In the genomic region with DNA sequence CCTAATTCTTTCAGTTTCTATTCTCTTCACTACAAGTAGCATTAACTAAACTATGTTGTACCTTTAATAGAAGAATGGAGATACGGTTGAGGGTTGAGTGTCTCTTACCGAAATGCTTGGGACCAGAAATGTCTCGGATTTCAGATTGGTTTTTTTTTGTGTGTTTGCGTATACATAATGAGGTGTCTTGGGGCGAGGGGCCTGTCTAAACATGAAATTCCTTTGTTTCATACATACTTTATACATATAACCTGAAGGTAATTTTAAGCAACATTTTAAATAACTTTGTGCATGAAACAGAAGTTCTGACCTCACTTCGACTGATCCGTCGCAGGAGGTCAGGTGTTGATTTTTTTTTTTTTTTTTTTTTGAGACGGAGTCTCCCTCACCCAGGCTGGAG, we compare ENCODE assay signal across 18 cellular contexts. TPM values are rescaled to one million over a fixed set of nuclear protein-coding genes. Genes with fewer than 3 reads are reported as not detected.
"Had no signal": no experiment of that assay in that cellular context is flagged by ENCODE, and none has a peak within 500 bp of the region (broad histone marks: within the 10 kb centered on the region; RNA-seq: fewer than 3 reads in every experiment).

No MANE protein-coding gene starts in this region.

- H3K27me3 Mint-ChIP-seq: activated B cell treated with CpG ODN at 0.5 μM for 24 hours, naive B cell, T-helper 17 cell had no signal

- H3K9me3 Mint-ChIP-seq: activated B cell treated with CpG ODN at 0.5 μM for 24 hours, naive B cell had no signal

- H3K4me1 Mint-ChIP-seq: activated B cell treated with CpG ODN at 0.5 μM for 24 hours, naive B cell had no signal

- DNase-seq: activated B cell treated with CpG ODN at 0.5 μM for 24 hours; activated CD4-positive, alpha-beta T cell treated with anti-CD3 and anti-CD28 coated beads for 48 hours; activated effector memory CD4-positive, alpha-beta T cell treated with Interleukin-2 at 50 U/mL for 16 hours; hippocampal formation; kidney; left lung; mammary epithelial cell; naive B cell; stimulated activated CD4-positive, alpha-beta T cell treated with anti-CD3 and anti-CD28 coated beads, Interleukin-12 subunit alpha, Interleukin-12 subunit beta, amount 100 ng/mL, for 4 hours; stimulated activated CD4-positive, alpha-beta T cell treated with anti-CD3 and anti-CD28 coated beads, Interleukin-2, amount 100 ng/mL, for 24 hours; T-helper 17 cell had no signal

- ATAC-seq: left lung, T-helper 17 cell had no signal

- H3K4me3 Mint-ChIP-seq: activated B cell treated with CpG ODN at 0.5 μM for 24 hours, naive B cell, T-helper 17 cell had no signal

- H3K27ac Mint-ChIP-seq: activated B cell treated with CpG ODN at 0.5 μM for 24 hours, T-helper 17 cell had no signal

RNA-seq across cellular contexts. Expression of gene MYOCOS, which starts 36.3 kb away (rescaled TPM):
- total RNA-seq: activated CD8-positive, alpha-beta memory T cell treated with anti-CD3 and anti-CD28 coated beads for 36 hours; ascending aorta; cardiac muscle cell; dermis microvascular lymphatic vessel endothelial cell; esophagus muscularis mucosa; left lung; mammary epithelial cell; mononuclear cell; ureter had no signal
